In genomic region chr1:43270421-43271095, GRCh38 we compare ENCODE assay signal across 9 cellular contexts. TPM values are rescaled to one million over a fixed set of nuclear protein-coding genes. Genes with fewer than 3 reads are reported as not detected.
DNase-seq lines count a peak whose midpoint lies in the region; ATAC-seq, FAIRE-seq and TF ChIP-seq lines count a peak whose summit lies in the region.
"Had no signal": no experiment of that assay in that cellular context is flagged by ENCODE, and none has a peak within 500 bp of the region (broad histone marks: within the 10 kb centered on the region; RNA-seq: fewer than 3 reads in every experiment).

No MANE protein-coding gene starts in this region.

- H3K4me1 ChIP-seq in CD4-positive, alpha-beta memory T cell (ENCODE audit: insufficient read depth, low read length) = peaks cover 20% of the 10 kb centered on the region

- H3K36me3 ChIP-seq in CD4-positive, alpha-beta memory T cell (ENCODE audit: insufficient read depth, low read length) = no peaks in the 10 kb centered on the region
- no peaks in the 10 kb centered on the region for H3K36me3 ChIP-seq in bronchial epithelial cell (ENCODE audit: control insufficient read depth, insufficient read depth, low read length)

- peak overlapping the region in 3 of 7 donors; percentile 8 to 48 (median 37) for H3K27ac Mint-ChIP-seq in CD4-positive, alpha-beta memory T cell

- POLR2A ChIA-PET in CD4-positive, alpha-beta memory T cell (lab: Charles Lee; ENCODE audit: partially characterized antibody) = interaction anchor here (0.6 kb wide), 1 partner anchor 467 kb away, joined by 3 read pairs; no protein-coding TSS in a partner anchor

- peak overlapping the region in 7 of 8 donors; percentile 43 to 79 (median 69) for H3K4me3 Mint-ChIP-seq in CD4-positive, alpha-beta memory T cell

- DNase-seq in CD4-positive, alpha-beta memory T cell = no peak
- DNase-seq in NAMALWA (ENCODE audit: low spot score) (peak; percentile 10), bronchial epithelial cell (ENCODE audit: low read depth) (peak; percentile 80), mesenteric fat pad (ENCODE audit: low spot score) (peak; percentile 86), HuH-7.5 (ENCODE audit: low spot score) (no peak), erythroblast (lab: John Stamatoyannopoulos, UW) (no peak), NCI-H1048 (lab: John Stamatoyannopoulos, UW) (no peak)

- H3K27me3 Mint-ChIP-seq in CD4-positive, alpha-beta memory T cell = peaks cover 9 to 18% of the 10 kb centered on the region in 2 donors

- ATAC-seq in HG02588 (IDR thresholded peaks at IDR 0.05; ENCODE audit: unreplicated experiment) = no peak

- FAIRE-seq in bronchial epithelial cell (lab: Jason Lieb, UNC) = peak; percentile 64

- intact Hi-C loops in CD4-positive, alpha-beta memory T cell (cut with micrococcal nuclease) = no loop called here

- H3K9me3 ChIP-seq in CD4-positive, alpha-beta memory T cell (ENCODE audit: control insufficient read depth in 1 of 2, low read length in 2 of 2) = no peaks in the 10 kb centered on the region

- peaks cover 7 to 28% (median 19%) of the 10 kb centered on the region in 4 donors for H3K4me1 Mint-ChIP-seq in CD4-positive, alpha-beta memory T cell

- TF ChIP-seq POLR2A in erythroblast (IDR thresholded peaks at IDR 0.05; ENCODE audit: low read length) = no peak

- no peak overlapping the region for H3K27ac ChIP-seq in CD4-positive, alpha-beta memory T cell (ENCODE audit: low read depth, low read length)

- peaks cover 0 to 2% (median 0%) of the 10 kb centered on the region in 8 donors for H3K9me3 Mint-ChIP-seq in CD4-positive, alpha-beta memory T cell

- no peaks in the 10 kb centered on the region for H3K27me3 ChIP-seq in CD4-positive, alpha-beta memory T cell (ENCODE audit: insufficient read depth, low read length)
- H3K27me3 ChIP-seq in bronchial epithelial cell (ENCODE audit: control insufficient read depth, insufficient read depth, low read length) = no peaks in the 10 kb centered on the region

- no peak overlapping the region for H3K4me3 ChIP-seq in CD4-positive, alpha-beta memory T cell (ENCODE audit: low read length in 2 of 2)
- peak overlapping the region; percentile 27 for H3K4me3 ChIP-seq in bronchial epithelial cell (ENCODE audit: low read depth, low read length)

- CTCF ChIA-PET in CD4-positive, alpha-beta memory T cell (lab: Charles Lee; ENCODE audit: partially characterized antibody) = no interaction called here

- no peak for TF ChIP-seq CTCF in bronchial epithelial cell (IDR thresholded peaks at IDR 0.05; ENCODE audit: insufficient read depth, low read length, severe bottlenecking)

- H3K36me3 Mint-ChIP-seq in CD4-positive, alpha-beta memory T cell = no peaks in the 10 kb centered on the region

RNA-seq across cellular contexts. Expression of gene TMEM125, which starts 0.8 kb away (rescaled TPM):
- not detected for total RNA-seq in CD4-positive, alpha-beta memory T cell
- not detected for polyA plus RNA-seq in CD4-positive, alpha-beta memory T cell
- 9.5 and 23.9 TPM in 2 replicates for total RNA-seq in bronchial epithelial cell
- not detected for total RNA-seq in mesenteric fat pad
- total RNA-seq: activated CD8-positive, alpha-beta memory T cell treated with anti-CD3 and anti-CD28 coated beads for 36 hours had no signal

RNA-seq across cellular contexts. Expression of gene C1orf210, which starts 14.8 kb away (rescaled TPM):
- not detected for total RNA-seq in CD4-positive, alpha-beta memory T cell
- not detected for polyA plus RNA-seq in CD4-positive, alpha-beta memory T cell
- total RNA-seq in bronchial epithelial cell (3.4 and 11.4 TPM in 2 replicates), mesenteric fat pad (not detected)
- total RNA-seq: activated CD8-positive, alpha-beta memory T cell treated with anti-CD3 and anti-CD28 coated beads for 36 hours had no signal

RNA-seq across cellular contexts. Expression of gene TIE1, which starts 30.2 kb away (rescaled TPM):
- not detected for total RNA-seq in CD4-positive, alpha-beta memory T cell
- polyA plus RNA-seq in CD4-positive, alpha-beta memory T cell = not detected
- total RNA-seq in bronchial epithelial cell (0.53 TPM in 1 of 2 replicates, not detected in the other), mesenteric fat pad (42.6 TPM)

Comparison
In these comparisons a context has a peak if more than half of its experiments do, and no peak if none do; other contexts are left out.
1. DNase-seq: peak in NAMALWA (single experiment), bronchial epithelial cell (single experiment) and mesenteric fat pad (single experiment); none in CD4-positive, alpha-beta memory T cell (0 of 5), HuH-7.5 (single experiment), erythroblast (0 of 2) and NCI-H1048 (single experiment).
2. RNA of gene TIE1, which starts 30.2 kb away (total RNA-seq): 42.6 TPM in mesenteric fat pad (single experiment); 0.53 TPM in bronchial epithelial cell and not detected in CD4-positive, alpha-beta memory T cell; every median in the first group is over 10 times any median in the second.